In the genomic region with DNA sequence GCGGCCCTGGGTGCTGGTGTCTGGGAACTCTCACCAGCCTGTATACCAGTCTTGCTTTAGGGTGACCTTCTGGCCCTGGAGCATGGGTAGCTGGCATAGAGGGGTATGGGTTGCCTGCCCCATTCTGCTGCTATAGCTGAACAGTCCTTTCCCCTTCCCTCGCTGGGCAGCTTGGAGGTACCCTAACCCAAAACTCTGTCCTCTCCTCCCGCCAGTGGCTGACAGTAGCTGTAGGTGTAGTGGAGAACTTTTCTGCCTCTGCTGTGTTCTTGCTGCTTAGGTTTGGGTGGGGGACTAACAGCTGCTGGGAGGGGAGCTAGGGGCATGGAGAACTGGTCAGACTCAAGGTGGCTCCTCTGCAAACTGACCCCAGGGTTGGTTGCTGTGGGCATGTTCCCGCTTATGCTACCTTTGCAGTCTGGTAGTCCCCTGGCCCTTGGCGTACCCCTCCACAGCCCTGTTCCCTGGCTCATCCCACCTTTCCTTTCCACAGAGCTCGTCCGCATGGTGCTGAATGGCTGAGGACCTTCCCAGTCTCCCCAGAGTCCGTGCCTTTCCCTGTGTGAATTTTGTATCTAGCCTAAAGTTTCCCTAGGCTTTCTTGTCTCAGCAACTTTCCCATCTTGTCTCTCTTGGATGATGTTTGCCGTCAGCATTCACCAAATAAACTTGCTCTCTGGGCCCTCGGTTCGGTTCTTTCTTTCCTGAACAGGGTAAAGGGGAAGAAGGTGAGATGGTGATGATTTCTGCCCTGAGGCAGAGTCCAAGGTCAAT, we compare ENCODE assay signal across 8 cellular contexts. TPM values are rescaled to one million over a fixed set of nuclear protein-coding genes. Genes with fewer than 3 reads are reported as not detected.
DNase-seq lines count a peak whose midpoint lies in the region; ATAC-seq and TF ChIP-seq lines count a peak whose summit lies in the region.

No MANE protein-coding gene starts in this region.

- H3K4me3 ChIP-seq in right atrium auricular region, result peak overlapping the region; percentile 69 to 92
- peak overlapping the region in 2 of 3 experiments; percentile 82 to 92 for H3K4me3 ChIP-seq in mammary epithelial cell (replicated peaks in 1 of 3; ENCODE audit: insufficient read depth in 1 of 3, low read depth in 2 of 3, low read length in 3 of 3)
- peak overlapping the region; percentile 95 for H3K4me3 ChIP-seq in mucosa of stomach (ENCODE audit: low read length)

- no peak for ATAC-seq in left ventricle myocardium superior

- BruUV-seq in mammary epithelial cell (replicated peaks; lab: Mats Ljungman, UMichigan), result no TSS peak

- no peak for DNase-seq in right atrium auricular region (ENCODE audit: low spot score)
- DNase-seq in left ventricle myocardium superior, result no peak
- DNase-seq in mammary epithelial cell, result no peak
- DNase-seq in SKM-1 treated with dmso at 0.1 percent for 144 hours (lab: John Stamatoyannopoulos, UW; ENCODE audit: unreplicated experiment), result no peak
- no peak for DNase-seq in NCI-H2196 (lab: John Stamatoyannopoulos, UW; ENCODE audit: unreplicated experiment)
- DNase-seq in stimulated activated CD4-positive, alpha-beta T cell treated with anti-CD3 and anti-CD28 coated beads, Interleukin-4, amount 100 ng/mL, for 24 hours, result no peak
- no peak for DNase-seq in SIG-M5 (lab: John Stamatoyannopoulos, UW)

- peak overlapping the region; percentile 86 for H3K4me2 ChIP-seq in mammary epithelial cell (ENCODE audit: insufficient read depth, low read depth, low read length)

- H3K27me3 ChIP-seq in right atrium auricular region (no peaks in the 10 kb centered on the region), mammary epithelial cell (ENCODE audit: insufficient read depth, low read length) (no peaks in the 10 kb centered on the region), mucosa of stomach (ENCODE audit: control insufficient read depth, insufficient read depth, low read length) (no peaks in the 10 kb centered on the region)

- H4K20me1 ChIP-seq in mammary epithelial cell (ENCODE audit: insufficient read depth, low read length), result peaks cover 3% of the 10 kb centered on the region

- 42% methylated on average over 8 of the region's 11 CpGs for WGBS in mammary epithelial cell (ENCODE audit: low coverage, missing lambda C conversion rate)

- H3K36me3 ChIP-seq in right atrium auricular region, result peaks cover 68% of the 10 kb centered on the region
- peaks cover 27% of the 10 kb centered on the region for H3K36me3 ChIP-seq in mammary epithelial cell (ENCODE audit: insufficient read depth, low read length)
- H3K36me3 ChIP-seq in mucosa of stomach (ENCODE audit: control insufficient read depth, insufficient read depth, low read length), result peaks cover 29% of the 10 kb centered on the region

- CTCF ChIA-PET in mammary epithelial cell (lab: Charles Lee; ENCODE audit: low non-redundant PET), result interaction anchor here (0.8 kb wide), 1 partner anchor 155 kb away, joined by 4 read pairs; no protein-coding TSS in a partner anchor

- H3K9me3 ChIP-seq in right atrium auricular region (no peaks in the 10 kb centered on the region), mammary epithelial cell (replicated peaks; ENCODE audit: insufficient read depth, low read length) (no peaks in the 10 kb centered on the region), mucosa of stomach (ENCODE audit: control insufficient read depth, low read length) (no peaks in the 10 kb centered on the region)

- in situ Hi-C loops in mammary epithelial cell (cut with MboI; ENCODE audit: low sequenced_read_pairs in 2 of 2), result no loop called here

- H3K4me1 ChIP-seq in right atrium auricular region (peaks cover 0 to 41% of the 10 kb centered on the region in 2 donors), mammary epithelial cell (ENCODE audit: insufficient read depth, low read length) (peaks cover 24% of the 10 kb centered on the region), mucosa of stomach (ENCODE audit: control insufficient read depth, insufficient read depth, low read length) (peaks cover 27% of the 10 kb centered on the region)

- dilution Hi-C loops in mammary epithelial cell (cut with HindIII; ENCODE audit: low sequenced_read_pairs), result no loop called here

- TF ChIP-seq CTCF in right atrium auricular region (IDR thresholded peaks at IDR 0.05) (no peak), mammary epithelial cell (conservative IDR thresholded peaks at IDR 0.05 in 1 of 2, IDR thresholded peaks at IDR 0.05 in 1 of 2; ENCODE audit: extremely low read depth in 1 of 2, insufficient read depth in 1 of 2, low read depth in 1 of 2, low read length in 2 of 2) (no peak)

- peak overlapping the region; percentile 96 to 99 for H3K27ac ChIP-seq in right atrium auricular region
- H3K27ac ChIP-seq in mammary epithelial cell (ENCODE audit: insufficient read depth, low read depth, low read length), result no peak overlapping the region

- H2AFZ ChIP-seq in mammary epithelial cell (ENCODE audit: low read depth, low read length), result no peak overlapping the region

- H3K79me2 ChIP-seq in mammary epithelial cell (ENCODE audit: insufficient read depth, low read length), result peaks cover 38% of the 10 kb centered on the region

- intact Hi-C loops in left ventricle myocardium superior (cut with micrococcal nuclease) (no loop called here), mammary epithelial cell (cut with micrococcal nuclease) (no loop called here)

- H3K9ac ChIP-seq in mammary epithelial cell (ENCODE audit: insufficient read depth, low read length) (peak overlapping the region; percentile 8), mucosa of stomach (ENCODE audit: low read length) (peak overlapping the region; percentile 100)

RNA-seq across cellular contexts. Expression of a gene that starts 2.9 kb away (rescaled TPM):
- total RNA-seq in right atrium auricular region (1,000 to 10,000 TPM in 1 of 2 donors, 100 to 1,000 TPM in 1; 567 to 1,179 TPM), left ventricle myocardium superior (546 TPM), mammary epithelial cell (1,000 to 10,000 TPM in 1 of 2 donors, 100 to 1,000 TPM in 1; 732 to 1,042 TPM)
- polyA plus RNA-seq in mammary epithelial cell, result 3,180 TPM
- 913 TPM for polyA minus RNA-seq in mammary epithelial cell

RNA-seq across cellular contexts. Expression of a gene that starts 8.7 kb away (rescaled TPM):
- total RNA-seq in right atrium auricular region (10 to 100 TPM; 36.1 to 55.1 TPM), left ventricle myocardium superior (41.4 TPM), mammary epithelial cell (10 to 100 TPM; 24.7 to 57.1 TPM)
- polyA plus RNA-seq in mammary epithelial cell, result 50.1 TPM
- polyA minus RNA-seq in mammary epithelial cell, result 32.8 TPM

RNA-seq across cellular contexts. Expression of a gene that starts 28.2 kb away (rescaled TPM):
- 10 to 100 TPM; 45.0 to 70.2 TPM for total RNA-seq in right atrium auricular region
- total RNA-seq in left ventricle myocardium superior, result 81.4 TPM
- total RNA-seq in mammary epithelial cell, result 10 to 100 TPM; 28.7 to 61.6 TPM
- polyA plus RNA-seq in mammary epithelial cell, result 31.7 TPM
- polyA minus RNA-seq in mammary epithelial cell, result 88.2 TPM

RNA-seq across cellular contexts. Expression of a gene that starts 33.0 kb away (rescaled TPM):
- total RNA-seq in right atrium auricular region (10 to 100 TPM; 25.4 to 74.0 TPM), left ventricle myocardium superior (28.0 TPM), mammary epithelial cell (100 to 1,000 TPM; 166 to 366 TPM)
- 236 TPM for polyA plus RNA-seq in mammary epithelial cell
- 447 TPM for polyA minus RNA-seq in mammary epithelial cell

RNA-seq across cellular contexts. Expression of a gene that starts 43.0 kb away (rescaled TPM):
- total RNA-seq in right atrium auricular region (1 to 10 TPM; 2.1 to 2.9 TPM), left ventricle myocardium superior (5.5 TPM), mammary epithelial cell (1 to 10 TPM; 2.7 TPM)
- 0.87 TPM for polyA plus RNA-seq in mammary epithelial cell
- 2.1 TPM for polyA minus RNA-seq in mammary epithelial cell
